Comparison of ENCODE assay signal across 7 cellular contexts in the genomic region with DNA sequence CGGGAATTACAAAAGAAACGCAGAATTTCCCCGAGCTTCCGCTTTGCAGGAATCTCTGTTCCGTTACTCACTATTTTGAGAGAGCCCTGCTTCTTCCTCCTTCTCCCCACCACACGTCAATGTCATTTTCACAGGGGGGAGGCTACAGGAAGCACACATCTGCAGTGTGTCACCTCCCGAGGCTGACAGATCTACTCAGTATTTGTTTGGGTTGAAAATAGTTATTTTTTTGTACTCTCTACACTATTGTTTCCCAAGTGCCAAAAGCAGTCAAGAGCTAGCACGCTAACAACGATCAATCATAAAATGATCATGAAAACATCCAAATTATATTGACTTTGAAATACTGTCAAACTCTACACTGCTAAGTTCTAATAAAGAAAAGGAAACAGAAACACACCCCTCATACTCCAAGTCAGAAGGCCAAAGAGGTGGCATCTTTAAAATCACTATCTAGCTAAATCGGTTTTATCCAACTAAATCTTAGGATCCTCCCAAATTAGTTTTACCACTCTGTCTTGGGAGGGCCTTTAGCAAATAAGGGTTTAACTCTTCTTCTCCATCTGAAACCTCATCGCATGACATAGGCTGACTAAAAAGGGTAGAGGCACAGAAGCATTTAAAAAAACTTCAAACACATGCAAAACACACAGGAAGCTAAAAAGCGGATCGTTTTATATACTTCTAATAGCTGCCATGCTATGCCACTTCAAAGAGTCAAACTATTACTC. TPM values are rescaled to one million over a fixed set of nuclear protein-coding genes. Genes with fewer than 3 reads are reported as not detected.
DNase-seq lines count a peak whose midpoint lies in the region; ATAC-seq lines count a peak whose summit lies in the region.

No MANE protein-coding gene starts in this region.

- peak; percentile 84 for DNase-seq in activated CD4-positive, alpha-beta T cell treated with anti-CD3 and anti-CD28 coated beads, Interleukin-2, amount 10 ng/mL, durations not matched to agents 24 days and 14 days
- DNase-seq in germinal center (ENCODE audit: low spot score) (peak; percentile 77), NCI-H748 (lab: John Stamatoyannopoulos, UW; ENCODE audit: unreplicated experiment) (no peak), NCI-H446 (lab: John Stamatoyannopoulos, UW) (no peak)
- DNase-seq in stimulated activated CD4-positive, alpha-beta T cell treated with anti-CD3 and anti-CD28 coated beads, Interleukin-4, amount 100 ng/mL, for 4 hours: peak; percentile 31 to 68

- H3K27me3 Mint-ChIP-seq in activated CD4-positive, alpha-beta T cell treated with anti-CD3 and anti-CD28 coated beads, Interleukin-2, amount 10 ng/mL, durations not matched to agents 24 days and 14 days: no peaks in the 10 kb centered on the region

- intact Hi-C loops in activated CD4-positive, alpha-beta T cell treated with anti-CD3 and anti-CD28 coated beads, Interleukin-2, amount 10 ng/mL, durations not matched to agents 24 days and 14 days (cut with micrococcal nuclease): loop anchor here (2.0 to 5.0 kb wide), 6 partner anchors 52 to 1032 kb away; a partner anchor contains a TSS

- peaks cover 38% of the 10 kb centered on the region for H3K4me1 Mint-ChIP-seq in activated CD4-positive, alpha-beta T cell treated with anti-CD3 and anti-CD28 coated beads, Interleukin-2, amount 10 ng/mL, durations not matched to agents 24 days and 14 days

- peak overlapping the region; percentile 80 for H3K4me3 Mint-ChIP-seq in activated CD4-positive, alpha-beta T cell treated with anti-CD3 and anti-CD28 coated beads, Interleukin-2, amount 10 ng/mL, durations not matched to agents 24 days and 14 days

- H3K36me3 Mint-ChIP-seq in activated CD4-positive, alpha-beta T cell treated with anti-CD3 and anti-CD28 coated beads, Interleukin-2, amount 10 ng/mL, durations not matched to agents 24 days and 14 days (ENCODE audit: low read depth): peaks cover 16% of the 10 kb centered on the region

- peak; percentile 93 for ATAC-seq in GM19438 (IDR thresholded peaks at IDR 0.05; ENCODE audit: low read depth, unreplicated experiment)
- peak; percentile 94 for ATAC-seq in HG03460 (IDR thresholded peaks at IDR 0.05; ENCODE audit: unreplicated experiment)

- H3K27ac Mint-ChIP-seq in activated CD4-positive, alpha-beta T cell treated with anti-CD3 and anti-CD28 coated beads, Interleukin-2, amount 10 ng/mL, durations not matched to agents 24 days and 14 days: peak overlapping the region; percentile 92

- H3K9me3 Mint-ChIP-seq in activated CD4-positive, alpha-beta T cell treated with anti-CD3 and anti-CD28 coated beads, Interleukin-2, amount 10 ng/mL, durations not matched to agents 24 days and 14 days: peaks cover 4% of the 10 kb centered on the region

RNA-seq across cellular contexts. Expression of a gene that starts 51.8 kb away (rescaled TPM):
- 80.0 and 85.2 TPM in 2 replicates for total RNA-seq in activated CD4-positive, alpha-beta T cell treated with anti-CD3 and anti-CD28 coated beads, Interleukin-2, amount 10 ng/mL, durations not matched to agents 24 days and 14 days

Comparison
In these comparisons a context has a peak if more than half of its experiments do, and no peak if none do; other contexts are left out.
1. DNase-seq: peak in activated CD4-positive, alpha-beta T cell treated with anti-CD3 and anti-CD28 coated beads, Interleukin-2, amount 10 ng/mL, durations not matched to agents 24 days and 14 days (single experiment), germinal center (single experiment) and stimulated activated CD4-positive, alpha-beta T cell treated with anti-CD3 and anti-CD28 coated beads, Interleukin-4, amount 100 ng/mL, for 4 hours (2 of 2); none in NCI-H748 (single experiment) and NCI-H446 (0 of 2).